11 cellular contexts compared by ENCODE assay signal in genomic region chr18:9782073-9782857, GRCh38.
DNase-seq lines count a peak whose midpoint lies in the region; ATAC-seq and TF ChIP-seq lines count a peak whose summit lies in the region.
"Had no signal": no experiment of that assay in that cellular context is flagged by ENCODE, and none has a peak within 500 bp of the region (broad histone marks: within the 10 kb centered on the region; RNA-seq: fewer than 3 reads in every experiment).

No MANE protein-coding gene starts in this region.

- CTCF ChIA-PET in A673 (lab: Charles Lee): no interaction called here

- TF ChIP-seq EP300 in suprapubic skin (IDR thresholded peaks at IDR 0.05): no peak

- WGBS in suprapubic skin: 78% methylated on average over 11 of the region's 11 CpGs

- ATAC-seq in HG02678 (IDR thresholded peaks at IDR 0.05; ENCODE audit: unreplicated experiment): no peak
- ATAC-seq: naive thymus-derived CD8-positive, alpha-beta T cell had no signal

- H3K36me3 ChIP-seq in A673 (ENCODE audit: insufficient read depth, low read length, poor library complexity, severe bottlenecking) (no peaks in the 10 kb centered on the region), suprapubic skin (no peaks in the 10 kb centered on the region)

- H3K4me3 ChIP-seq in A673 (ENCODE audit: low read depth, low read length, poor library complexity, severe bottlenecking): no peak overlapping the region
- H3K4me3 ChIP-seq in astrocyte of the cerebellum (ENCODE audit: low read depth, low read length): no peak overlapping the region
- no peak overlapping the region for H3K4me3 ChIP-seq in suprapubic skin

- TF ChIP-seq POLR2A in suprapubic skin (IDR thresholded peaks at IDR 0.05): no peak

- POLR2A ChIA-PET in A673 (lab: Charles Lee; ENCODE audit: low non-redundant PET): no interaction called here

- intact Hi-C loops in A673 (cut with micrococcal nuclease; ENCODE audit: unreplicated experiment): no loop called here

- H3K4me1 ChIP-seq in A673 (ENCODE audit: insufficient read depth, low read length, poor library complexity, severe bottlenecking): peaks cover 5% of the 10 kb centered on the region
- H3K4me1 ChIP-seq in suprapubic skin: peaks cover 4% of the 10 kb centered on the region

- H3K27me3 ChIP-seq in A673 (replicated peaks; ENCODE audit: insufficient read depth, low read depth, low read length, poor library complexity) (no peaks in the 10 kb centered on the region), suprapubic skin (no peaks in the 10 kb centered on the region)

- H3K9me3 ChIP-seq in A673 (ENCODE audit: low read depth, low read length, poor library complexity, severe bottlenecking) (no peaks in the 10 kb centered on the region), suprapubic skin (no peaks in the 10 kb centered on the region)

- BruUV-seq in A673 (replicated peaks; lab: Mats Ljungman, UMichigan): no TSS peak

- H3K27ac ChIP-seq in A673 (ENCODE audit: low read depth, low read length, poor library complexity, severe bottlenecking) (no peak overlapping the region), suprapubic skin (no peak overlapping the region)

- DNase-seq in A673 (ENCODE audit: low spot score) (peak; percentile 78), Kasumi-1 (lab: John Stamatoyannopoulos, UW) (peak; percentile 89 to 96), astrocyte of the cerebellum (ENCODE audit: low read depth) (peak; percentile 63), kidney glomerular epithelial cell (lab: John Stamatoyannopoulos, UW) (peak; percentile 47), GM10266 (ENCODE audit: extremely low spot score) (no peak), suprapubic skin (ENCODE audit: low spot score in 2 of 2) (no peak)
- no peak for DNase-seq in central memory CD4-positive, alpha-beta T cell
- DNase-seq: activated CD8-positive, alpha-beta memory T cell treated with anti-CD3 and anti-CD28 coated beads, Interleukin-2, amount 50 U/mL, for 4 hours; CD4-positive, CD25-positive, alpha-beta regulatory T cell; naive thymus-derived CD8-positive, alpha-beta T cell had no signal

- in situ Hi-C loops in astrocyte of the cerebellum (cut with HindIII; ENCODE audit: low sequenced_read_pairs): no loop called here

- TF ChIP-seq CTCF in A673 (conservative IDR thresholded peaks at IDR 0.05; ENCODE audit: low read depth, low read length) (no peak), astrocyte of the cerebellum (IDR thresholded peaks at IDR 0.05; ENCODE audit: low read depth, low read length, missing control alignments) (no peak), GM10266 (IDR thresholded peaks at IDR 0.05; ENCODE audit: control insufficient read depth, insufficient read depth, low read depth, missing control alignments) (no peak), suprapubic skin (IDR thresholded peaks at IDR 0.05) (no peak)

Comparison
In these comparisons a context has a peak if more than half of its experiments do, and no peak if none do; other contexts are left out.
1. DNase-seq: peak in A673 (single experiment), Kasumi-1 (2 of 2), astrocyte of the cerebellum (single experiment) and kidney glomerular epithelial cell (single experiment); none in GM10266 (single experiment), suprapubic skin (0 of 2) and central memory CD4-positive, alpha-beta T cell (single experiment).